ENCODE assay signal across 27 cellular contexts in the genomic region with DNA sequence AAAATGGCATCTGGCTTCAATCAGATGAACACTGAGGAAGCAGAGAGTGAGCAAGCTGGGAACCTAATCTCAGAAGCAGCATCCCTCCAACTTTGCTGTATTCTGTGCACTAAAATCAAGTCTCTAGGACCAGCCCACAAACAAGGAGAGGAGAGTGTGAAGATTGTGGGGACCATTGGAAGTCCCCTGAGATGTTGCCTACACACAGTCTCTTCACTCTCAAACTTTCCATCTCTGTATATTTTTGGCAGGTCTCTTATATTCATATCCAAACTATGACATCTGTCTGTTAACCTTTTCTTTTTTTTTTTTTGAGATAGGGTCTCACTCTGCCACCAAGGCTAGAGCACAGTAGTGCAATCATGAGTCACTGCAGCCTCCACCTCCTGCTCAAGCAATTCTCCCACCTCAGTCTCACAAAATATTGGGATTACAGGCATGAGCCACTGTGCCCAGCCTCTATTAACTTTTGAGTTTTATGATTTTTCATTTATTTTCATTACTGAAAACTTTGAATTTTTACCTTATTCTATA.
"Had no signal": no experiment of that assay in that cellular context is flagged by ENCODE, and none has a peak within 500 bp of the region (broad histone marks: within the 10 kb centered on the region; RNA-seq: fewer than 3 reads in every experiment).

No MANE protein-coding gene starts in this region.

- ATAC-seq: activated CD4-positive, CD25-positive, alpha-beta regulatory T cell treated with anti-CD3 and anti-CD28 coated beads, Interleukin-2, amount 50 U/mL, for 24 hours; Panc1; WTC11 had no signal

- H3K4me3 Mint-ChIP-seq: activated naive CD4-positive, alpha-beta T cell treated with anti-CD3 and anti-CD28 coated beads, Interleukin-2, amount 50 U/mL, for 24 hours; T-helper 2 cell treated with Interferon-gamma antibody and Interleukin-4, amounts not matched to agents 5 μg/mL and 100 μg/mL, for 36 hours; WTC11 had no signal

- H3K4me1 Mint-ChIP-seq: activated naive CD4-positive, alpha-beta T cell treated with anti-CD3 and anti-CD28 coated beads, Interleukin-2, amount 50 U/mL, for 24 hours; WTC11 had no signal

- H3K27ac Mint-ChIP-seq: activated naive CD4-positive, alpha-beta T cell treated with anti-CD3 and anti-CD28 coated beads, Interleukin-2, amount 50 U/mL, for 24 hours; T-helper 2 cell treated with Interferon-gamma antibody and Interleukin-4, amounts not matched to agents 5 μg/mL and 100 μg/mL, for 36 hours; WTC11 had no signal

- H3K9me3 Mint-ChIP-seq: activated naive CD4-positive, alpha-beta T cell treated with anti-CD3 and anti-CD28 coated beads, Interleukin-2, amount 50 U/mL, for 24 hours; T-helper 2 cell treated with Interferon-gamma antibody and Interleukin-4, amounts not matched to agents 5 μg/mL and 100 μg/mL, for 36 hours had no signal

- H3K36me3 Mint-ChIP-seq: activated naive CD4-positive, alpha-beta T cell treated with anti-CD3 and anti-CD28 coated beads, Interleukin-2, amount 50 U/mL, for 24 hours; WTC11 had no signal

- DNase-seq: activated CD4-positive, alpha-beta T cell treated with anti-CD3 and anti-CD28 coated beads for 4 hours; activated CD4-positive, alpha-beta T cell treated with anti-CD3 and anti-CD28 coated beads, Interleukin-2, amount 50 U/mL, for 1 hour; activated CD8-positive, alpha-beta memory T cell treated with anti-CD3 and anti-CD28 coated beads, Interleukin-2, amount 50 U/mL, for 4 hours; activated effector memory CD4-positive, alpha-beta T cell treated with anti-CD3 and anti-CD28 coated beads, Interleukin-2, amount 50 U/mL, for 16 hours; activated naive CD4-positive, alpha-beta T cell; amniotic stem cell; aorta; brain microvascular endothelial cell; central memory CD4-positive, alpha-beta T cell; Kasumi-1; KG1; MG63; NCI-H1048; NCI-H1105 treated with DMSO at 0.1 percent for 48 hours; NCI-H1436; NCI-H1694; NCI-H1930; NCI-H2081 treated with DMSO at 0.1 percent for 48 hours; NCI-H226; NCI-H524 treated with DMSO at 0.1 percent for 48 hours; SHP77; SJCRH30 had no signal
